In genomic region chr1:39683591-39684312, GRCh38 we compare ENCODE assay signal across 13 cellular contexts. TPM values are rescaled to one million over a fixed set of nuclear protein-coding genes. Genes with fewer than 3 reads are reported as not detected.
A peak's percentile ranks its signal among the peaks of the same experiment; 100 is the strongest.
DNase-seq lines count a peak whose midpoint lies in the region; ATAC-seq and TF ChIP-seq lines count a peak whose summit lies in the region.
"Had no signal": no experiment of that assay in that cellular context is flagged by ENCODE, and none has a peak within 500 bp of the region (broad histone marks: within the 10 kb centered on the region; RNA-seq: fewer than 3 reads in every experiment).

No MANE protein-coding gene starts in this region.

- H2AFZ ChIP-seq in neural progenitor cell (replicated peaks): peak overlapping the region; percentile 63

- peaks cover 24% of the 10 kb centered on the region for H3K27me3 Mint-ChIP-seq in CD8-positive, alpha-beta T cell (ENCODE audit: low read depth)
- H3K27me3 Mint-ChIP-seq in neural progenitor cell (ENCODE audit: insufficient read depth, low read depth): peaks cover 35% of the 10 kb centered on the region

- no peak for TF ChIP-seq CTCF in CD8-positive, alpha-beta T cell (IDR thresholded peaks at IDR 0.05)
- TF ChIP-seq CTCF in neural progenitor cell (IDR thresholded peaks at IDR 0.05): no peak

- H3K4me1 Mint-ChIP-seq in CD8-positive, alpha-beta T cell (ENCODE audit: low read depth): peaks cover 34% of the 10 kb centered on the region
- H3K4me1 Mint-ChIP-seq in neural progenitor cell: peaks cover 5% of the 10 kb centered on the region
- H3K4me1 Mint-ChIP-seq: neural crest cell had no signal

- no peaks in the 10 kb centered on the region for H3K9me3 ChIP-seq in CD8-positive, alpha-beta T cell (ENCODE audit: low read length)
- H3K9me3 ChIP-seq in neural progenitor cell (ENCODE audit: low read depth): no peaks in the 10 kb centered on the region
- H3K9me3 ChIP-seq in HAP-1: no peaks in the 10 kb centered on the region
- H3K9me3 ChIP-seq: BLaER1, thyroid gland had no signal

- H3K27ac Mint-ChIP-seq in CD8-positive, alpha-beta T cell: peak overlapping the region; percentile 61
- H3K27ac Mint-ChIP-seq in neural progenitor cell: no peak overlapping the region

- H3K27ac ChIP-seq in CD8-positive, alpha-beta T cell (ENCODE audit: low read depth, low read length): no peak overlapping the region
- no peak overlapping the region for H3K27ac ChIP-seq in neural progenitor cell
- H3K27ac ChIP-seq: BLaER1, thyroid gland had no signal

- peak overlapping the region; percentile 60 for H3K4me3 Mint-ChIP-seq in CD8-positive, alpha-beta T cell
- H3K4me3 Mint-ChIP-seq in neural progenitor cell: no peak overlapping the region
- H3K4me3 Mint-ChIP-seq: neural crest cell had no signal

- no peaks in the 10 kb centered on the region for H3K9me3 Mint-ChIP-seq in CD8-positive, alpha-beta T cell
- H3K9me3 Mint-ChIP-seq in neural progenitor cell: peaks cover 2% of the 10 kb centered on the region
- H3K9me3 Mint-ChIP-seq: neural crest cell had no signal

- H3K79me2 ChIP-seq in neural progenitor cell (ENCODE audit: low read depth): no peaks in the 10 kb centered on the region

- no peaks in the 10 kb centered on the region for H3F3A ChIP-seq in neural progenitor cell (ENCODE audit: low read depth)

- H3K9ac ChIP-seq in neural progenitor cell: no peak overlapping the region
- H3K9ac ChIP-seq: BLaER1 had no signal

- ATAC-seq in CD8-positive, alpha-beta T cell: peak; percentile 80
- no peak for ATAC-seq in GM21737 (IDR thresholded peaks at IDR 0.05; ENCODE audit: unreplicated experiment)

- POLR2A ChIA-PET in CD8-positive, alpha-beta T cell (lab: Charles Lee): interaction anchor here (1.2 to 1.9 kb wide), 2 partner anchors 10 to 12 kb away, joined by 3 to 5 read pairs; partner anchors contain the start of gene NT5C1A

- intact Hi-C loops in CD8-positive, alpha-beta T cell (cut with DNase I, micrococcal nuclease): loop anchor here in 1 of 2 experiments (1.0 kb wide), 1 partner anchor 8 kb away; the partner anchor contains the start of gene HPCAL4

- no peak overlapping the region for H3K4me2 ChIP-seq in neural progenitor cell
- H3K4me2 ChIP-seq: BLaER1 had no signal

- H3K4me3 ChIP-seq in CD8-positive, alpha-beta T cell (ENCODE audit: low read depth, low read length): peak overlapping the region; percentile 4
- H3K4me3 ChIP-seq in neural progenitor cell (no peak overlapping the region), HAP-1 (no peak overlapping the region)
- H3K4me3 ChIP-seq: BLaER1, thyroid gland had no signal

- H4K20me1 ChIP-seq in neural progenitor cell (ENCODE audit: low read depth): no peaks in the 10 kb centered on the region
- H4K20me1 ChIP-seq: BLaER1 had no signal

- DNase-seq in CD8-positive, alpha-beta T cell: peak; percentile 22 to 74 (median 50)
- peak; percentile 47 for DNase-seq in activated CD4-positive, alpha-beta T cell treated with anti-CD3 and anti-CD28 coated beads for 48 hours
- DNase-seq in central memory CD4-positive, alpha-beta T cell: peak; percentile 42
- DNase-seq in neural progenitor cell (ENCODE audit: low spot score) (peak; percentile 35), HAP-1 (ENCODE audit: low spot score in 2 of 2) (no peak), NCI-H1436 (lab: John Stamatoyannopoulos, UW) (no peak), MV-4-11 (lab: John Stamatoyannopoulos, UW) (no peak)
- DNase-seq: NCI-H524 treated with DMSO at 0.1 percent for 48 hours had no signal

- in situ Hi-C loops in HAP-1 (cut with MboI; ENCODE audit: low sequenced_read_pairs): no loop called here

- H3K27me3 ChIP-seq in CD8-positive, alpha-beta T cell (ENCODE audit: insufficient read depth, low read length): no peaks in the 10 kb centered on the region
- H3K27me3 ChIP-seq in neural progenitor cell (peaks cover 100% of the 10 kb centered on the region), HAP-1 (ENCODE audit: low read depth) (peaks cover 13% of the 10 kb centered on the region; the same call in 1 of the 2 replicates)
- H3K27me3 ChIP-seq: BLaER1 had no signal

- H3K36me3 ChIP-seq in CD8-positive, alpha-beta T cell (ENCODE audit: insufficient read depth, low read length): no peaks in the 10 kb centered on the region
- H3K36me3 ChIP-seq in neural progenitor cell (no peaks in the 10 kb centered on the region), HAP-1 (replicated peaks) (no peaks in the 10 kb centered on the region)
- H3K36me3 ChIP-seq: BLaER1, thyroid gland had no signal

- peaks cover 28% of the 10 kb centered on the region for H3K4me1 ChIP-seq in CD8-positive, alpha-beta T cell (ENCODE audit: insufficient read depth, low read length)
- H3K4me1 ChIP-seq in neural progenitor cell (no peaks in the 10 kb centered on the region), HAP-1 (no peaks in the 10 kb centered on the region)
- H3K4me1 ChIP-seq: BLaER1, thyroid gland had no signal

- CTCF ChIA-PET in CD8-positive, alpha-beta T cell (lab: Charles Lee): interaction anchor here (0.7 to 1.6 kb wide), 3 partner anchors 9 to 11 kb away, joined by 3 to 5 read pairs (median 4); no protein-coding TSS in a partner anchor

- H3K36me3 Mint-ChIP-seq in CD8-positive, alpha-beta T cell: peaks cover 12% of the 10 kb centered on the region
- peaks cover 2% of the 10 kb centered on the region for H3K36me3 Mint-ChIP-seq in neural progenitor cell

RNA-seq across cellular contexts. Expression of gene HPCAL4, which starts 7.5 kb away (rescaled TPM):
- total RNA-seq in CD8-positive, alpha-beta T cell: 10 to 100 TPM; 12.1 to 12.8 TPM
- total RNA-seq in neural progenitor cell (ENCODE audit: low replicate concordance): 0.13 and 0.19 TPM in 2 replicates

RNA-seq across cellular contexts. Expression of gene NT5C1A, which starts 11.8 kb away (rescaled TPM):
- under 1 TPM; 0.31 to 0.68 TPM for total RNA-seq in CD8-positive, alpha-beta T cell
- not detected in 2 replicates for total RNA-seq in neural progenitor cell (ENCODE audit: low replicate concordance)
- total RNA-seq: M059J, neural crest cell had no signal

RNA-seq across cellular contexts. Expression of gene HEYL, which starts 44.3 kb away (rescaled TPM):
- not detected for total RNA-seq in CD8-positive, alpha-beta T cell
- total RNA-seq in neural progenitor cell (ENCODE audit: low replicate concordance): 2.3 and 4.0 TPM in 2 replicates

RNA-seq across cellular contexts. Expression of gene PPIE, which starts 54.9 kb away (rescaled TPM):
- 10 to 100 TPM; 43.6 to 46.7 TPM for total RNA-seq in CD8-positive, alpha-beta T cell
- 50.8 and 57.2 TPM in 2 replicates for total RNA-seq in neural progenitor cell (ENCODE audit: low replicate concordance)

Comparison
In these comparisons a context has a peak if more than half of its experiments do, and no peak if none do; other contexts are left out.
1. DNase-seq: peak in CD8-positive, alpha-beta T cell (7 of 7), activated CD4-positive, alpha-beta T cell treated with anti-CD3 and anti-CD28 coated beads for 48 hours (single experiment), central memory CD4-positive, alpha-beta T cell (single experiment) and neural progenitor cell (single experiment); none in HAP-1 (0 of 2), NCI-H1436 (single experiment) and MV-4-11 (single experiment).
2. RNA of gene HPCAL4, which starts 7.5 kb away (total RNA-seq): 12.1 to 12.8 TPM in CD8-positive, alpha-beta T cell; 0.13 to 0.19 TPM in neural progenitor cell; every median in the first group is over 10 times any median in the second.